1 cellular context compared by ENCODE assay signal in the genomic region with DNA sequence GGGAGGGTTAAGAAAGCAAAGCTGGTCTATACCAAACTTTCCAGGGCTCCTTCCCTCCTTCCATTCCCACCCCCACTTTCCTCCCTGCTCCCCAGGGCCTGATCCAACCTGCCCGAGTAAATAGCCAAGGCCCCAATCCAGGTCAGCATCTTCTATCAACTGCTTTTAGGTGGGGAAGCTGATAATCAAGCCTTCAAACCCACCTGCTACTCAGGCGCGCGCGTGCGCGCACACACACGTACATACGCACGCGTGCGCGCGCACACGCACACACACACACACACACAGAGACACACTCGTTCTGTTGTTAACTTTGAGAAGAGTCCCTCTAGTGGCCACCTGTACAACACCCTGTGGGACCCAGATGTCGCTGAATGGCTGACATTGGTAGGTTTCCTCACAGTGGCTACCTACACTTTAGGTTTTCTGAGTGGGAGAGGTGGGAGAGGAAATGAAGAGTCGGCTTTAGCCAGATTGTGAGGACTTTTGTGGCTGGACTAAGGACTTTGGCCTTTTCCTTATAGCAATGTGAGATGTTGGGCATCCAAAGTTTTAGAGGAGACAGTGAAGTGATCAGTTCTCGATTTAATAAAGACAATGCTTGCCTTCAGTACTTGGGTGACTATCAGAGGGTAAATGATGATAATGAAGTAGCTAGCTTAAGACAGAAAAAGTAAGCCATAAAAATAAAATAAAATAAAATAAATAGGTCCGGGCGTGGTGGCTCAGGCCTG.
A peak's percentile ranks its signal among the peaks of the same experiment; 100 is the strongest.
TF ChIP-seq lines count a peak whose summit lies in the region.

No MANE protein-coding gene starts in this region.

TF ChIP-seq in HepG2, 621 proteins besides CTCF, POLR2A, EP300 and RAD21 (continued from another document and continues in another):
- TF ChIP-seq, protein P1, sequence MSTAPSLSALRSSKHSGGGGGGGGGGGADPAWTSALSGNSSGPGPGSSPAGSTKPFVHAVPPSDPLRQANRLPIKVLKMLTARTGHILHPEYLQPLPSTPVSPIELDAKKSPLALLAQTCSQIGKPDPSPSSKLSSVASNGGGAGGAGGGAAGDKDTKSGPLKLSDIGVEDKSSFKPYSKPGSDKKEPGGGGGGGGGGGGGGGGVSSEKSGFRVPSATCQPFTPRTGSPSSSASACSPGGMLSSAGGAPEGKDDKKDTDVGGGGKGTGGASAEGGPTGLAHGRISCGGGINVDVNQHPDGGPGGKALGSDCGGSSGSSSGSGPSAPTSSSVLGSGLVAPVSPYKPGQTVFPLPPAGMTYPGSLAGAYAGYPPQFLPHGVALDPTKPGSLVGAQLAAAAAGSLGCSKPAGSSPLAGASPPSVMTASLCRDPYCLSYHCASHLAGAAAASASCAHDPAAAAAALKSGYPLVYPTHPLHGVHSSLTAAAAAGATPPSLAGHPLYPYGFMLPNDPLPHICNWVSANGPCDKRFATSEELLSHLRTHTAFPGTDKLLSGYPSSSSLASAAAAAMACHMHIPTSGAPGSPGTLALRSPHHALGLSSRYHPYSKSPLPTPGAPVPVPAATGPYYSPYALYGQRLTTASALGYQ (CRISPR knock-in tag; IDR thresholded peaks at IDR 0.05) = no peak
- TF ChIP-seq YY1 (IDR thresholded peaks at IDR 0.05; ENCODE audit: insufficient read depth, insufficient replicate concordance, low read depth, low read length) (peak; percentile 45), KLF9 (CRISPR knock-in tag; IDR thresholded peaks at IDR 0.05; ENCODE audit: low read depth) (no peak), ARNT (IDR thresholded peaks at IDR 0.05) (no peak), FOXA1 (IDR thresholded peaks at IDR 0.05) (no peak), FOXA1 (CRISPR knock-in tag; IDR thresholded peaks at IDR 0.05) (peak; percentile 43; the same call in 1 of the 2 replicates), KAT7 (CRISPR knock-in tag; IDR thresholded peaks at IDR 0.05; ENCODE audit: borderline replicate concordance) (no peak), SALL1 (CRISPR knock-in tag; IDR thresholded peaks at IDR 0.05) (peak; percentile 54; the same call in 1 of the 2 replicates), ZNF7 (CRISPR knock-in tag; IDR thresholded peaks at IDR 0.05) (peak; percentile 67), ZFP91 (CRISPR knock-in tag; IDR thresholded peaks at IDR 0.05; ENCODE audit: borderline replicate concordance) (no peak), SOX13 (IDR thresholded peaks at IDR 0.05) (no peak), SOX13 (CRISPR knock-in tag; conservative IDR thresholded peaks at IDR 0.05 in 1 of 2, IDR thresholded peaks at IDR 0.05 in 1 of 2) (no peak), CBX5 (CRISPR knock-in tag; IDR thresholded peaks at IDR 0.05; ENCODE audit: borderline replicate concordance) (no peak), AKAP8 (CRISPR knock-in tag; IDR thresholded peaks at IDR 0.05) (no peak), FOXO4 (CRISPR knock-in tag; conservative IDR thresholded peaks at IDR 0.05) (no peak), ONECUT2 (CRISPR knock-in tag; IDR thresholded peaks at IDR 0.05) (no peak), MLX (CRISPR knock-in tag; IDR thresholded peaks at IDR 0.05) (no peak), TCF12 (IDR thresholded peaks at IDR 0.05) (no peak), TCF12 (CRISPR knock-in tag; IDR thresholded peaks at IDR 0.05) (no peak), PPARG (CRISPR knock-in tag; conservative IDR thresholded peaks at IDR 0.05) (no peak), SRSF4 (IDR thresholded peaks at IDR 0.05; ENCODE audit: low read depth, low read length, poor library complexity, severe bottlenecking) (no peak), ZNF230 (CRISPR knock-in tag; IDR thresholded peaks at IDR 0.05) (no peak), ZNF629 (CRISPR knock-in tag; conservative IDR thresholded peaks at IDR 0.05) (no peak), ZNF816 (CRISPR knock-in tag; IDR thresholded peaks at IDR 0.05; ENCODE audit: borderline replicate concordance) (no peak), ZNF777 (CRISPR knock-in tag; IDR thresholded peaks at IDR 0.05) (no peak), THAP8 (CRISPR knock-in tag; IDR thresholded peaks at IDR 0.05; ENCODE audit: borderline replicate concordance) (no peak), STAG1 (CRISPR knock-in tag; IDR thresholded peaks at IDR 0.05) (peak; percentile 65), RCOR2 (CRISPR knock-in tag; IDR thresholded peaks at IDR 0.05) (no peak), AGO2 (optimal IDR thresholded peaks at IDR 0.05; ENCODE audit: low read depth, low read length) (no peak), THYN1 (CRISPR knock-in tag; IDR thresholded peaks at IDR 0.05; ENCODE audit: borderline replicate concordance, low read depth) (no peak), ZNF788 (CRISPR knock-in tag; IDR thresholded peaks at IDR 0.05; ENCODE audit: borderline replicate concordance) (no peak), FOSL2 (CRISPR knock-in tag; IDR thresholded peaks at IDR 0.05) (no peak), USF2 (IDR thresholded peaks at IDR 0.05; ENCODE audit: low read depth, low read length) (no peak), USF2 (CRISPR knock-in tag; IDR thresholded peaks at IDR 0.05; ENCODE audit: borderline replicate concordance) (no peak), KLF16 (CRISPR knock-in tag; IDR thresholded peaks at IDR 0.05) (no peak), ISL2 (CRISPR knock-in tag; IDR thresholded peaks at IDR 0.05) (no peak), SMC3 (IDR thresholded peaks at IDR 0.05; ENCODE audit: low read length) (peak; percentile 55), ZNF569 (CRISPR knock-in tag; IDR thresholded peaks at IDR 0.05; ENCODE audit: borderline replicate concordance) (no peak), FOXK2 (IDR thresholded peaks at IDR 0.05) (no peak), FOXK1 (CRISPR knock-in tag; IDR thresholded peaks at IDR 0.05; ENCODE audit: borderline replicate concordance, low read depth) (peak; percentile 34; the same call in 1 of the 2 replicates), CENPT (CRISPR knock-in tag; IDR thresholded peaks at IDR 0.05; ENCODE audit: low read depth) (no peak), MZF1 (CRISPR knock-in tag; IDR thresholded peaks at IDR 0.05; ENCODE audit: borderline replicate concordance) (no peak), XRCC5 (optimal IDR thresholded peaks at IDR 0.05; ENCODE audit: low read length) (peak; percentile 92), BHLHE40 (IDR thresholded peaks at IDR 0.05; ENCODE audit: low read length) (peak; percentile 52)
- TF ChIP-seq, protein P2, sequence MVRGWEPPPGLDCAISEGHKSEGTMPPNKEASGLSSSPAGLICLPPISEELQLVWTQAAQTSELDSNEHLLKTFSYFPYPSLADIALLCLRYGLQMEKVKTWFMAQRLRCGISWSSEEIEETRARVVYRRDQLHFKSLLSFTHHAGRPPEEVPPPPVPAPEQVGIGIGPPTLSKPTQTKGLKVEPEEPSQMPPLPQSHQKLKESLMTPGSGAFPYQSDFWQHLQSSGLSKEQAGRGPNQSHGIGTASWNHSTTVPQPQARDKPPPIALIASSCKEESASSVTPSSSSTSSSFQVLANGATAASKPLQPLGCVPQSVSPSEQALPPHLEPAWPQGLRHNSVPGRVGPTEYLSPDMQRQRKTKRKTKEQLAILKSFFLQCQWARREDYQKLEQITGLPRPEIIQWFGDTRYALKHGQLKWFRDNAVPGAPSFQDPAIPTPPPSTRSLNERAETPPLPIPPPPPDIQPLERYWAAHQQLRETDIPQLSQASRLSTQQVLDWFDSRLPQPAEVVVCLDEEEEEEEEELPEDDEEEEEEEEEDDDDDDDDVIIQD (CRISPR knock-in tag; IDR thresholded peaks at IDR 0.05; ENCODE audit: low read depth) = no peak
- TF ChIP-seq, protein P3, sequence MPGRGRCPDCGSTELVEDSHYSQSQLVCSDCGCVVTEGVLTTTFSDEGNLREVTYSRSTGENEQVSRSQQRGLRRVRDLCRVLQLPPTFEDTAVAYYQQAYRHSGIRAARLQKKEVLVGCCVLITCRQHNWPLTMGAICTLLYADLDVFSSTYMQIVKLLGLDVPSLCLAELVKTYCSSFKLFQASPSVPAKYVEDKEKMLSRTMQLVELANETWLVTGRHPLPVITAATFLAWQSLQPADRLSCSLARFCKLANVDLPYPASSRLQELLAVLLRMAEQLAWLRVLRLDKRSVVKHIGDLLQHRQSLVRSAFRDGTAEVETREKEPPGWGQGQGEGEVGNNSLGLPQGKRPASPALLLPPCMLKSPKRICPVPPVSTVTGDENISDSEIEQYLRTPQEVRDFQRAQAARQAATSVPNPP (CRISPR knock-in tag; IDR thresholded peaks at IDR 0.05) = no peak
- TF ChIP-seq, protein P4, sequence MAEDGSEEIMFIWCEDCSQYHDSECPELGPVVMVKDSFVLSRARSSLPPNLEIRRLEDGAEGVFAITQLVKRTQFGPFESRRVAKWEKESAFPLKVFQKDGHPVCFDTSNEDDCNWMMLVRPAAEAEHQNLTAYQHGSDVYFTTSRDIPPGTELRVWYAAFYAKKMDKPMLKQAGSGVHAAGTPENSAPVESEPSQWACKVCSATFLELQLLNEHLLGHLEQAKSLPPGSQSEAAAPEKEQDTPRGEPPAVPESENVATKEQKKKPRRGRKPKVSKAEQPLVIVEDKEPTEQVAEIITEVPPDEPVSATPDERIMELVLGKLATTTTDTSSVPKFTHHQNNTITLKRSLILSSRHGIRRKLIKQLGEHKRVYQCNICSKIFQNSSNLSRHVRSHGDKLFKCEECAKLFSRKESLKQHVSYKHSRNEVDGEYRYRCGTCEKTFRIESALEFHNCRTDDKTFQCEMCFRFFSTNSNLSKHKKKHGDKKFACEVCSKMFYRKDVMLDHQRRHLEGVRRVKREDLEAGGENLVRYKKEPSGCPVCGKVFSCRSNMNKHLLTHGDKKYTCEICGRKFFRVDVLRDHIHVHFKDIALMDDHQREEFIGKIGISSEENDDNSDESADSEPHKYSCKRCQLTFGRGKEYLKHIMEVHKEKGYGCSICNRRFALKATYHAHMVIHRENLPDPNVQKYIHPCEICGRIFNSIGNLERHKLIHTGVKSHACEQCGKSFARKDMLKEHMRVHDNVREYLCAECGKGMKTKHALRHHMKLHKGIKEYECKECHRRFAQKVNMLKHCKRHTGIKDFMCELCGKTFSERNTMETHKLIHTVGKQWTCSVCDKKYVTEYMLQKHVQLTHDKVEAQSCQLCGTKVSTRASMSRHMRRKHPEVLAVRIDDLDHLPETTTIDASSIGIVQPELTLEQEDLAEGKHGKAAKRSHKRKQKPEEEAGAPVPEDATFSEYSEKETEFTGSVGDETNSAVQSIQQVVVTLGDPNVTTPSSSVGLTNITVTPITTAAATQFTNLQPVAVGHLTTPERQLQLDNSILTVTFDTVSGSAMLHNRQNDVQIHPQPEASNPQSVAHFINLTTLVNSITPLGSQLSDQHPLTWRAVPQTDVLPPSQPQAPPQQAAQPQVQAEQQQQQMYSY (CRISPR knock-in tag; IDR thresholded peaks at IDR 0.05) = no peak
- TF ChIP-seq, protein P5, sequence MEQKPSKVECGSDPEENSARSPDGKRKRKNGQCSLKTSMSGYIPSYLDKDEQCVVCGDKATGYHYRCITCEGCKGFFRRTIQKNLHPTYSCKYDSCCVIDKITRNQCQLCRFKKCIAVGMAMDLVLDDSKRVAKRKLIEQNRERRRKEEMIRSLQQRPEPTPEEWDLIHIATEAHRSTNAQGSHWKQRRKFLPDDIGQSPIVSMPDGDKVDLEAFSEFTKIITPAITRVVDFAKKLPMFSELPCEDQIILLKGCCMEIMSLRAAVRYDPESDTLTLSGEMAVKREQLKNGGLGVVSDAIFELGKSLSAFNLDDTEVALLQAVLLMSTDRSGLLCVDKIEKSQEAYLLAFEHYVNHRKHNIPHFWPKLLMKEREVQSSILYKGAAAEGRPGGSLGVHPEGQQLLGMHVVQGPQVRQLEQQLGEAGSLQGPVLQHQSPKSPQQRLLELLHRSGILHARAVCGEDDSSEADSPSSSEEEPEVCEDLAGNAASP (CRISPR knock-in tag; IDR thresholded peaks at IDR 0.05; ENCODE audit: borderline replicate concordance) = no peak
